In genomic region chr19:41821003-41821735, GRCh38 we compare ENCODE assay signal across 1 cellular context.
TF ChIP-seq lines count a peak whose summit lies in the region.

No MANE protein-coding gene starts in this region.

TF ChIP-seq in endothelial cell of umbilical vein, 7 proteins besides CTCF, POLR2A, EP300 and RAD21:
- TF ChIP-seq JUN (IDR thresholded peaks at IDR 0.05; ENCODE audit: borderline replicate concordance, insufficient read depth, insufficient read length, low read depth) (no peak), GATA2 (IDR thresholded peaks at IDR 0.05; ENCODE audit: insufficient read depth, insufficient read length, low read depth, low read length) (no peak), MYC (IDR thresholded peaks at IDR 0.05; ENCODE audit: low read depth, low read length) (no peak), MAX (IDR thresholded peaks at IDR 0.05; ENCODE audit: insufficient read depth, insufficient read length) (no peak), EZH2 (IDR thresholded peaks at IDR 0.05; ENCODE audit: borderline replicate concordance, low read depth, low read length, severe bottlenecking) (no peak), FOS (IDR thresholded peaks at IDR 0.05; ENCODE audit: borderline replicate concordance, insufficient read depth, low read length) (no peak), POLR2AphosphoS5 (IDR thresholded peaks at IDR 0.05; ENCODE audit: insufficient read depth, low read depth, low read length) (no peak)
